ENCODE assay signal across 8 cellular contexts in the genomic region with DNA sequence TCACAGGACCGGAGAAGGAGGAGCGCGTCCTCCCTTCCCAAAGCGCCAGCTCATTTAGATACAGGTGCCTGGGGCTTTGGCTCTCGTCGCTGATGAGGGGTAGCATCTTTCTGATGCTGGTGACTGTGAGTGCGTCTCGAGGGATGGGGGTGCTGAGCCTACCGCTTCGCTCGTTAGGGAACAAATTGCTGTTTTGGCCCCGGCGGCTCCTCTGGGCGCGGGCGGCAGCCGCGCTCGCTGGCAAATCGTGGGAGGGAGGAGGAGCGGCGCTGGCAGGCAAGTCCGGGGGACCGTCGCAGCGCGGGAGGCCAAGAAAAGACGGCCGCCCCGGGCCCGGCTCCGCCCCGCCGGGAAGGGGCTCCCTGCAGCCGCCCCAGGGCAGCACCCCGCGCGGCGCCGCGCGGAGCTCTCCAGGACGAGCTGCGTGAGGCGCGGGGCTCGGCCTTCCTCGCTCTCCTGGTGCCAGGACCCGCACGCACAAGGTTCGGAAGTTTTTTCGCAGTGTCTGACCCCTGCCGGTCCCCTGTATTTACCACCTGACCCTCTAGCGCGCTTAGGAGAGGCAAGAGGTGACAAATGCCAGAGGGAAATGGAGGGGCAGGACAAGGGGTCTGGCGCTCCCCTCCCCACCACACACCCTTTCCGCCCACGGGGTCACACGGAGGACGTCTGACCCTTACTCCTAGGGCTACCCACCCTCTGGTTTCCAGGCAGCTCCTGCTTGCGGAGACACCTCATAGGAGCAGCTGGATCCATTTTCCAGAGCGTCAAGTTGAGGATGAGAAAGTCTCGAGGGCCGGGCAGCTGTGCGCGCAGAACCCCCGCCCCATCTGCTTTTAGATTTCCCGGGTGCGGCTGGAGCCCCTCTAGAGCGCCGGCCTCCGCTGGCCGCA. TPM values are rescaled to one million over a fixed set of nuclear protein-coding genes. Genes with fewer than 3 reads are reported as not detected.
DNase-seq lines count a peak whose midpoint lies in the region; ATAC-seq, FAIRE-seq and TF ChIP-seq lines count a peak whose summit lies in the region.

No MANE protein-coding gene starts in this region.

- H3K4me3 ChIP-seq in iPS-11a (ENCODE audit: low read depth, low read length): peak overlapping the region; percentile 8
- H3K4me3 ChIP-seq in skeletal muscle satellite cell (ENCODE audit: low read length): peak overlapping the region; percentile 61

- peaks cover 27% of the 10 kb centered on the region for H3K4me1 Mint-ChIP-seq in activated naive CD8-positive, alpha-beta T cell (ENCODE audit: low read depth)

- H3K36me3 Mint-ChIP-seq in activated naive CD8-positive, alpha-beta T cell: no peaks in the 10 kb centered on the region

- no peak overlapping the region for H3K9ac ChIP-seq in skeletal muscle satellite cell (ENCODE audit: low read depth, low read length)

- no peaks in the 10 kb centered on the region for H3K36me3 ChIP-seq in skeletal muscle satellite cell (ENCODE audit: insufficient read depth, low read length)

- H3K9me3 Mint-ChIP-seq in activated naive CD8-positive, alpha-beta T cell (ENCODE audit: low read depth): no peaks in the 10 kb centered on the region

- FAIRE-seq in urothelium cell line (lab: Jason Lieb, UNC): no peak

- H3K27ac Mint-ChIP-seq in activated naive CD8-positive, alpha-beta T cell: no peak overlapping the region

- DNase-seq in NCI-H2171 treated with DMSO at 0.1 percent for 48 hours (lab: John Stamatoyannopoulos, UW): peak; percentile 72
- no peak for DNase-seq in urothelium cell line (ENCODE audit: low spot score)
- DNase-seq in kidney tubule cell (ENCODE audit: low spot score): no peak

- peaks cover 15% of the 10 kb centered on the region for H3K4me1 ChIP-seq in skeletal muscle satellite cell (ENCODE audit: control insufficient read depth, insufficient read depth, low read length)

- peaks cover 43% of the 10 kb centered on the region for H3K27me3 ChIP-seq in skeletal muscle satellite cell (ENCODE audit: control insufficient read depth, insufficient read depth, low read length)

- no peaks in the 10 kb centered on the region for H3K27me3 Mint-ChIP-seq in activated naive CD8-positive, alpha-beta T cell

- 0 out of 2 replicates have a peak, but pooled peaks have one; percentile 14 for TF ChIP-seq CTCF in GM12874 (IDR thresholded peaks at IDR 0.05; ENCODE audit: insufficient read depth, low read depth, low read length)

- H3K9me3 ChIP-seq in skeletal muscle satellite cell (replicated peaks; ENCODE audit: low read length): no peaks in the 10 kb centered on the region

- H3K4me2 ChIP-seq in skeletal muscle satellite cell (ENCODE audit: low read length): peak overlapping the region; percentile 86

- ATAC-seq in HG03460 (IDR thresholded peaks at IDR 0.05; ENCODE audit: unreplicated experiment): no peak

- peak overlapping the region; percentile 83 for H3K4me3 Mint-ChIP-seq in activated naive CD8-positive, alpha-beta T cell

RNA-seq across cellular contexts. Expression of a gene that starts 0.9 kb away (rescaled TPM):
- under 0.01 and 0.22 TPM in 2 replicates for total RNA-seq in skeletal muscle satellite cell (2012; rRNA removed)

RNA-seq across cellular contexts. Expression of a gene that starts 30.0 kb away (rescaled TPM):
- 57.4 and 60.8 TPM in 2 replicates for total RNA-seq in skeletal muscle satellite cell (2012; rRNA removed)
